ENCODE assay signal across 8 cellular contexts in the genomic region with DNA sequence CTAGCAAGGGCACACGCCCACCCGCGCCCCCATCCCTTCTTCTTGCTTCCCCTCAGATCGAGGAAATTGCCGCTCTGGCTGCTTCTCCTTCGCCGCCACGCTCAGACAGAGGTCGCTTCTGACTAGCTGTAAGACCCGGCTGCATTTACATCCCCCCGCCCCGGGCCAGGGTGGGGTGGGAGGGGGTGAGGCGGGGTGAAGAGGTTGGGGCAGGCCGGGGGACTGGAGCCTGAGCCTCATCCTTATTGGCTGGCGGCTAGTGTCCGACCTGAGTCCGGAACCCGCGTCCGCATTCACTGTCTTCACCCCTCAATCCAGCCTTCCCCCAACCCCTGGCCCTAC. TPM values are rescaled to one million over a fixed set of nuclear protein-coding genes. Genes with fewer than 3 reads are reported as not detected.
DNase-seq lines count a peak whose midpoint lies in the region; ATAC-seq, FAIRE-seq and TF ChIP-seq lines count a peak whose summit lies in the region.

No MANE protein-coding gene starts in this region.

- ATAC-seq in A549 (peak in 1 of 2 experiments; percentile 3; a peak in 3 of 6 replicates), HG03432 (IDR thresholded peaks at IDR 0.05; ENCODE audit: unreplicated experiment) (no peak), HG02642 (IDR thresholded peaks at IDR 0.05; ENCODE audit: poor library complexity, unreplicated experiment) (no peak)
- ATAC-seq in naive thymus-derived CD8-positive, alpha-beta T cell = no peak

- peak overlapping the region; percentile 76 to 91 for H3K27ac ChIP-seq in A549
- H3K27ac ChIP-seq in HUES6 (ENCODE audit: low read depth, low read length) = peak overlapping the region; percentile 6; the same call in 1 of the 2 replicates

- WGBS in A549 (ENCODE audit: missing lambda C conversion rate) = 88% methylated on average over 16 of the region's 20 CpGs

- POLR2A ChIA-PET in A549 (lab: Yijun Ruan, JAX) = interaction anchor here (3.6 kb wide), 1 partner anchor 10 kb away, joined by 16 read pairs; no protein-coding TSS in a partner anchor
- POLR2A ChIA-PET in naive thymus-derived CD8-positive, alpha-beta T cell (lab: Charles Lee) = no interaction called here

- H3K27me3 Mint-ChIP-seq in naive thymus-derived CD8-positive, alpha-beta T cell = peaks cover 14 to 56% (median 40%) of the 10 kb centered on the region in 5 donors

- no peaks in the 10 kb centered on the region for H3K36me3 ChIP-seq in HUES6 (ENCODE audit: control insufficient read depth, insufficient read depth, low read length)

- H3K9me3 ChIP-seq in A549 (no peaks in the 10 kb centered on the region), HUES6 (ENCODE audit: control insufficient read depth, insufficient read depth, low read depth, low read length) (no peaks in the 10 kb centered on the region)

- peaks cover 17 to 50% (median 46%) of the 10 kb centered on the region in 4 donors for H3K4me1 Mint-ChIP-seq in naive thymus-derived CD8-positive, alpha-beta T cell

- CTCF ChIA-PET in A549 (lab: Yijun Ruan, JAX) = interaction anchor here (2.0 kb wide), 1 partner anchor 8 kb away, joined by 5 read pairs; no protein-coding TSS in a partner anchor

- TF ChIP-seq CTCF in A549 (IDR thresholded peaks at IDR 0.05) = no peak

- no peak for DNase-seq in A549 (ENCODE audit: low read depth in 1 of 2, low spot score in 1 of 2)
- DNase-seq in ecto neural progenitor cell (ENCODE audit: low spot score) = peak; percentile 89
- no peak for DNase-seq in naive thymus-derived CD8-positive, alpha-beta T cell
- DNase-seq in GM19239 (ENCODE audit: insufficient read length, low spot score) = no peak
- DNase-seq in NK-92 treated with Interleukin-12 subunit alpha and Interleukin-12 subunit beta, amount 100 ng/mL, for 24 hours (lab: John Stamatoyannopoulos, UW) = no peak

- H3K4me1 ChIP-seq in A549 = peaks cover 27% of the 10 kb centered on the region; the same call in 2 of the 3 replicates
- peaks cover 30% of the 10 kb centered on the region for H3K4me1 ChIP-seq in HUES6 (ENCODE audit: control insufficient read depth, insufficient read depth, low read length)

- FAIRE-seq in A549 (lab: Jason Lieb, UNC) (no peak), GM19239 (lab: Jason Lieb, UNC) (no peak)

- peak overlapping the region in 1 of 10 donors; percentile 54 for H3K27ac Mint-ChIP-seq in naive thymus-derived CD8-positive, alpha-beta T cell

- TF ChIP-seq RAD21 in A549 (conservative IDR thresholded peaks at IDR 0.05 in 1 of 2, IDR thresholded peaks at IDR 0.05 in 1 of 2) = no peak

- H3K36me3 Mint-ChIP-seq in naive thymus-derived CD8-positive, alpha-beta T cell = peaks cover 0 to 5% (median 0%) of the 10 kb centered on the region in 3 donors

- peak overlapping the region in 6 of 10 donors; percentile 22 to 73 (median 48) for H3K4me3 Mint-ChIP-seq in naive thymus-derived CD8-positive, alpha-beta T cell

- peak overlapping the region; percentile 47 for H3K4me3 ChIP-seq in A549
- peak overlapping the region; percentile 75 for H3K4me3 ChIP-seq in HUES6 (ENCODE audit: low read depth, low read length)

- TF ChIP-seq EP300 in A549 (IDR thresholded peaks at IDR 0.05) = no peak

- TF ChIP-seq POLR2A in A549 (IDR thresholded peaks at IDR 0.05; ENCODE audit: low read length) = no peak

- peak overlapping the region; percentile 76 for H3K9ac ChIP-seq in HUES6 (ENCODE audit: low read length)

- peaks cover 0 to 2% (median 0%) of the 10 kb centered on the region in 9 donors for H3K9me3 Mint-ChIP-seq in naive thymus-derived CD8-positive, alpha-beta T cell

- peak overlapping the region; percentile 90 for H3K4me2 ChIP-seq in A549

- peaks cover 98% of the 10 kb centered on the region for H3K27me3 ChIP-seq in HUES6 (ENCODE audit: control insufficient read depth, insufficient read depth, low read length)

TF ChIP-seq in A549, 52 proteins besides CTCF, POLR2A, EP300 and RAD21:
- TF ChIP-seq, protein P1, sequence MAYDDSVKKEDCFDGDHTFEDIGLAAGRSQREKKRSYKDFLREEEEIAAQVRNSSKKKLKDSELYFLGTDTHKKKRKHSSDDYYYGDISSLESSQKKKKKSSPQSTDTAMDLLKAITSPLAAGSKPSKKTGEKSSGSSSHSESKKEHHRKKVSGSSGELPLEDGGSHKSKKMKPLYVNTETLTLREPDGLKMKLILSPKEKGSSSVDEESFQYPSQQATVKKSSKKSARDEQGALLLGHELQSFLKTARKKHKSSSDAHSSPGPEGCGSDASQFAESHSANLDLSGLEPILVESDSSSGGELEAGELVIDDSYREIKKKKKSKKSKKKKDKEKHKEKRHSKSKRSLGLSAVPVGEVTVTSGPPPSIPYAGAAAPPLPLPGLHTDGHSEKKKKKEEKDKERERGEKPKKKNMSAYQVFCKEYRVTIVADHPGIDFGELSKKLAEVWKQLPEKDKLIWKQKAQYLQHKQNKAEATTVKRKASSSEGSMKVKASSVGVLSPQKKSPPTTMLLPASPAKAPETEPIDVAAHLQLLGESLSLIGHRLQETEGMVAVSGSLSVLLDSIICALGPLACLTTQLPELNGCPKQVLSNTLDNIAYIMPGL (CRISPR knock-in tag; IDR thresholded peaks at IDR 0.05; ENCODE audit: borderline replicate concordance) = no peak
- no peak for TF ChIP-seq HEYL (CRISPR knock-in tag; IDR thresholded peaks at IDR 0.05)
- TF ChIP-seq KDM1A (IDR thresholded peaks at IDR 0.05; ENCODE audit: low read depth) = no peak
- TF ChIP-seq, protein P2, sequence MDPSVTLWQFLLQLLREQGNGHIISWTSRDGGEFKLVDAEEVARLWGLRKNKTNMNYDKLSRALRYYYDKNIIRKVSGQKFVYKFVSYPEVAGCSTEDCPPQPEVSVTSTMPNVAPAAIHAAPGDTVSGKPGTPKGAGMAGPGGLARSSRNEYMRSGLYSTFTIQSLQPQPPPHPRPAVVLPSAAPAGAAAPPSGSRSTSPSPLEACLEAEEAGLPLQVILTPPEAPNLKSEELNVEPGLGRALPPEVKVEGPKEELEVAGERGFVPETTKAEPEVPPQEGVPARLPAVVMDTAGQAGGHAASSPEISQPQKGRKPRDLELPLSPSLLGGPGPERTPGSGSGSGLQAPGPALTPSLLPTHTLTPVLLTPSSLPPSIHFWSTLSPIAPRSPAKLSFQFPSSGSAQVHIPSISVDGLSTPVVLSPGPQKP (IDR thresholded peaks at IDR 0.05; ENCODE audit: low read depth, low read length) = no peak
- TF ChIP-seq, protein P3, sequence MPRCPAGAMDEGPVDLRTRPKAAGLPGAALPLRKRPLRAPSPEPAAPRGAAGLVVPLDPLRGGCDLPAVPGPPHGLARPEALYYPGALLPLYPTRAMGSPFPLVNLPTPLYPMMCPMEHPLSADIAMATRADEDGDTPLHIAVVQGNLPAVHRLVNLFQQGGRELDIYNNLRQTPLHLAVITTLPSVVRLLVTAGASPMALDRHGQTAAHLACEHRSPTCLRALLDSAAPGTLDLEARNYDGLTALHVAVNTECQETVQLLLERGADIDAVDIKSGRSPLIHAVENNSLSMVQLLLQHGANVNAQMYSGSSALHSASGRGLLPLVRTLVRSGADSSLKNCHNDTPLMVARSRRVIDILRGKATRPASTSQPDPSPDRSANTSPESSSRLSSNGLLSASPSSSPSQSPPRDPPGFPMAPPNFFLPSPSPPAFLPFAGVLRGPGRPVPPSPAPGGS (IDR thresholded peaks at IDR 0.05) = no peak
- no peak for TF ChIP-seq CHD2 (IDR thresholded peaks at IDR 0.05; ENCODE audit: low read length, partially characterized antibody)
- no peak for TF ChIP-seq TP53 (CRISPR knock-in tag; IDR thresholded peaks at IDR 0.05)
- TF ChIP-seq HOXB5 (CRISPR knock-in tag; IDR thresholded peaks at IDR 0.05) = no peak
- TF ChIP-seq, protein P4, sequence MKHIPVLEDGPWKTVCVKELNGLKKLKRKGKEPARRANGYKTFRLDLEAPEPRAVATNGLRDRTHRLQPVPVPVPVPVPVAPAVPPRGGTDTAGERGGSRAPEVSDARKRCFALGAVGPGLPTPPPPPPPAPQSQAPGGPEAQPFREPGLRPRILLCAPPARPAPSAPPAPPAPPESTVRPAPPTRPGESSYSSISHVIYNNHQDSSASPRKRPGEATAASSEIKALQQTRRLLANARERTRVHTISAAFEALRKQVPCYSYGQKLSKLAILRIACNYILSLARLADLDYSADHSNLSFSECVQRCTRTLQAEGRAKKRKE (CRISPR knock-in tag; IDR thresholded peaks at IDR 0.05; ENCODE audit: low read depth) = no peak
- no peak for TF ChIP-seq SMC3 (IDR thresholded peaks at IDR 0.05)
- TF ChIP-seq CBX8 (IDR thresholded peaks at IDR 0.05) = no peak
- no peak for TF ChIP-seq FOSL2 (IDR thresholded peaks at IDR 0.05)
- TF ChIP-seq FOSL2 (CRISPR knock-in tag; IDR thresholded peaks at IDR 0.05) = no peak
- TF ChIP-seq RFX5 (IDR thresholded peaks at IDR 0.05) = no peak
- no peak for TF ChIP-seq MYC (IDR thresholded peaks at IDR 0.05; ENCODE audit: borderline replicate concordance, low read length)
- TF ChIP-seq JUN (IDR thresholded peaks at IDR 0.05) = no peak
- no peak for TF ChIP-seq MAZ (IDR thresholded peaks at IDR 0.05; ENCODE audit: borderline replicate concordance, low read depth, low read length)
- TF ChIP-seq HOXB13 (CRISPR knock-in tag; IDR thresholded peaks at IDR 0.05; ENCODE audit: low read depth) = no peak
- TF ChIP-seq ZNF302 (CRISPR knock-in tag; IDR thresholded peaks at IDR 0.05) = no peak
- TF ChIP-seq JUNB (IDR thresholded peaks at IDR 0.05) = no peak

RNA-seq across cellular contexts. Expression of a gene that starts 11.1 kb away (rescaled TPM):
- polyA plus RNA-seq in A549 (2011; rRNA removed) = 22.4 and 24.1 TPM in 2 replicates
- polyA plus RNA-seq in A549 (2012; cell fraction: cytosol; rRNA removed) = 4.7 and 6.2 TPM in 2 replicates
- polyA plus RNA-seq in A549 (2012; cell fraction: nucleus; rRNA removed) = 6.0 and 8.7 TPM in 2 replicates
- 10.8 to 12.0 TPM (median 11.1 TPM) in 3 replicates for polyA plus RNA-seq in A549 (2017; fragmentation: RNase III; extraction: RNeasy Plus Mini Kit Qiagen cat#74134 plus additional on column Dnase treatment)
- polyA minus RNA-seq in A549 (2011; rRNA and poly(A)+ RNA removed) = 50.2 and 56.2 TPM in 2 replicates
- total RNA-seq in naive thymus-derived CD8-positive, alpha-beta T cell = not detected
- not detected for polyA plus RNA-seq in naive thymus-derived CD8-positive, alpha-beta T cell

Comparison
In these comparisons a context has a peak if more than half of its experiments do, and no peak if none do; other contexts are left out.
1. RNA of a gene that starts 11.1 kb away (polyA plus RNA-seq): 4.7 to 24.1 TPM in A549; not detected in naive thymus-derived CD8-positive, alpha-beta T cell; every median in the first group is over 4 times any median in the second.